8 cellular contexts compared by ENCODE assay signal in genomic region chr15:90903733-90904536, GRCh38. TPM values are rescaled to one million over a fixed set of nuclear protein-coding genes. Genes with fewer than 3 reads are reported as not detected.
DNase-seq lines count a peak whose midpoint lies in the region; ATAC-seq and TF ChIP-seq lines count a peak whose summit lies in the region.

No MANE protein-coding gene starts in this region.

- no peaks in the 10 kb centered on the region for H3K9me3 Mint-ChIP-seq in activated CD4-positive, alpha-beta T cell treated with anti-CD3 and anti-CD28 coated beads, Interleukin-2, amount 10 ng/mL, durations not matched to agents 24 days and 14 days

- POLR2A ChIA-PET in GM10248 (lab: Yijun Ruan, JAX), result interaction anchor here (1.4 to 1.6 kb wide), 2 partner anchors 27 to 29 kb away, joined by 4 to 5 read pairs; partner anchors contain the start of gene HDDC3

- no peak for ATAC-seq in HG03457 (IDR thresholded peaks at IDR 0.05; ENCODE audit: unreplicated experiment)

- H3K9ac ChIP-seq in SK-N-MC (ENCODE audit: insufficient read length), result peak overlapping the region; percentile 86

- CTCF ChIA-PET in GM10248 (lab: Yijun Ruan, JAX), result interaction anchor here (1.4 to 10.8 kb wide), 12 partner anchors 11 to 584 kb away, joined by 3 to 211 read pairs (median 7); partner anchors contain the start of genes FES, HDDC3 and UNC45A

- no peaks in the 10 kb centered on the region for H3K27me3 ChIP-seq in esophagus squamous epithelium
- H3K27me3 ChIP-seq in neutrophil, result no peaks in the 10 kb centered on the region

- H3K4me3 ChIP-seq in SK-N-MC (peak overlapping the region; percentile 95), esophagus squamous epithelium (peak overlapping the region; percentile 74 to 99 (median 88)), neutrophil (ENCODE audit: low read depth in 1 of 2, low read length in 1 of 2) (peak overlapping the region; percentile 88 to 91)

- H3K9me3 ChIP-seq in SK-N-MC (ENCODE audit: low read depth, low read length), result no peaks in the 10 kb centered on the region
- no peaks in the 10 kb centered on the region for H3K9me3 ChIP-seq in esophagus squamous epithelium
- no peaks in the 10 kb centered on the region for H3K9me3 ChIP-seq in neutrophil

- H3K36me3 Mint-ChIP-seq in activated CD4-positive, alpha-beta T cell treated with anti-CD3 and anti-CD28 coated beads, Interleukin-2, amount 10 ng/mL, durations not matched to agents 24 days and 14 days (ENCODE audit: low read depth), result peaks cover 38% of the 10 kb centered on the region

- 44 to 54% methylated on average over 6 to 10 of the region's 18 CpGs for WGBS in esophagus squamous epithelium, 2 donors

- H3K4me1 Mint-ChIP-seq in activated CD4-positive, alpha-beta T cell treated with anti-CD3 and anti-CD28 coated beads, Interleukin-2, amount 10 ng/mL, durations not matched to agents 24 days and 14 days, result peaks cover 26% of the 10 kb centered on the region

- H3K4me3 Mint-ChIP-seq in activated CD4-positive, alpha-beta T cell treated with anti-CD3 and anti-CD28 coated beads, Interleukin-2, amount 10 ng/mL, durations not matched to agents 24 days and 14 days, result peak overlapping the region; percentile 90

- peaks cover 14 to 34% (median 14%) of the 10 kb centered on the region in 3 donors for H3K4me1 ChIP-seq in esophagus squamous epithelium
- peaks cover 20 to 28% of the 10 kb centered on the region in 2 experiments for H3K4me1 ChIP-seq in neutrophil (ENCODE audit: control insufficient read depth in 1 of 2, insufficient read depth in 1 of 2, low read depth in 1 of 2, low read length in 1 of 2)

- no peak for TF ChIP-seq POLR2A in esophagus squamous epithelium (IDR thresholded peaks at IDR 0.05)

- H3K36me3 ChIP-seq in SK-N-MC (ENCODE audit: insufficient read depth, low read length) (peaks cover 31% of the 10 kb centered on the region), esophagus squamous epithelium (peaks cover 11 to 42% (median 27%) of the 10 kb centered on the region in 3 donors), neutrophil (peaks cover 42% of the 10 kb centered on the region)

- H3K27me3 Mint-ChIP-seq in activated CD4-positive, alpha-beta T cell treated with anti-CD3 and anti-CD28 coated beads, Interleukin-2, amount 10 ng/mL, durations not matched to agents 24 days and 14 days, result no peaks in the 10 kb centered on the region

- no peak for DNase-seq in activated CD4-positive, alpha-beta T cell treated with anti-CD3 and anti-CD28 coated beads, Interleukin-2, amount 10 ng/mL, durations not matched to agents 24 days and 14 days
- DNase-seq in activated CD4-positive, alpha-beta T cell treated with anti-CD3 and anti-CD28 coated beads for 4 hours, result no peak
- DNase-seq in SK-N-MC (ENCODE audit: low read depth, low spot score), result no peak
- no peak for DNase-seq in esophagus squamous epithelium (lab: John Stamatoyannopoulos, UW)
- no peak for DNase-seq in GM10248 (ENCODE audit: extremely low spot score)
- DNase-seq in ureter (ENCODE audit: low spot score), result no peak

- peak overlapping the region; percentile 91 for H3K27ac Mint-ChIP-seq in activated CD4-positive, alpha-beta T cell treated with anti-CD3 and anti-CD28 coated beads, Interleukin-2, amount 10 ng/mL, durations not matched to agents 24 days and 14 days

- peak in 1 of 6 experiments; percentile 23 for TF ChIP-seq CTCF in esophagus squamous epithelium (IDR thresholded peaks at IDR 0.05)
- TF ChIP-seq CTCF in neutrophil (IDR thresholded peaks at IDR 0.05), result no peak
- TF ChIP-seq CTCF in GM10248 (IDR thresholded peaks at IDR 0.05; ENCODE audit: control extremely low read depth, extremely low read depth, low read depth, missing control alignments), result no peak

- peak overlapping the region; percentile 62 for H3K27ac ChIP-seq in SK-N-MC
- peak overlapping the region; percentile 90 to 97 (median 91) for H3K27ac ChIP-seq in esophagus squamous epithelium
- peak overlapping the region; percentile 95 for H3K27ac ChIP-seq in neutrophil

- intact Hi-C loops in activated CD4-positive, alpha-beta T cell treated with anti-CD3 and anti-CD28 coated beads, Interleukin-2, amount 10 ng/mL, durations not matched to agents 24 days and 14 days (cut with micrococcal nuclease), result no loop called here
- intact Hi-C loops in esophagus squamous epithelium (cut with DNase I), result no loop called here

RNA-seq across cellular contexts. Expression of gene MAN2A2, which starts 0.8 kb away (rescaled TPM):
- total RNA-seq in activated CD4-positive, alpha-beta T cell treated with anti-CD3 and anti-CD28 coated beads, Interleukin-2, amount 10 ng/mL, durations not matched to agents 24 days and 14 days, result 196 and 206 TPM in 2 replicates
- total RNA-seq in esophagus squamous epithelium (10 to 100 TPM in 3 of 4 donors, 1 to 10 TPM in 1; 9.9 to 25.2 (median 12.1) TPM), ureter (58.5 TPM)

RNA-seq across cellular contexts. Expression of gene FES, which starts 19.6 kb away (rescaled TPM):
- 32.5 and 33.7 TPM in 2 replicates for total RNA-seq in activated CD4-positive, alpha-beta T cell treated with anti-CD3 and anti-CD28 coated beads, Interleukin-2, amount 10 ng/mL, durations not matched to agents 24 days and 14 days
- total RNA-seq in esophagus squamous epithelium (10 to 100 TPM in 2 of 4 donors, 1 to 10 TPM in 2; 1.8 to 13.4 (median 9.7) TPM), ureter (36.2 TPM)

RNA-seq across cellular contexts. Expression of gene HDDC3, which starts 28.4 kb away (rescaled TPM):
- 36.3 and 39.9 TPM in 2 replicates for total RNA-seq in activated CD4-positive, alpha-beta T cell treated with anti-CD3 and anti-CD28 coated beads, Interleukin-2, amount 10 ng/mL, durations not matched to agents 24 days and 14 days
- total RNA-seq in esophagus squamous epithelium (10 to 100 TPM in 3 of 4 donors, 1 to 10 TPM in 1; 5.8 to 13.7 (median 11.7) TPM), ureter (19.5 TPM)

RNA-seq across cellular contexts. Expression of gene UNC45A, which starts 31.1 kb away (rescaled TPM):
- total RNA-seq in activated CD4-positive, alpha-beta T cell treated with anti-CD3 and anti-CD28 coated beads, Interleukin-2, amount 10 ng/mL, durations not matched to agents 24 days and 14 days, result 66.9 and 67.0 TPM in 2 replicates
- total RNA-seq in esophagus squamous epithelium (10 to 100 TPM; 38.7 to 76.0 (median 64.2) TPM), ureter (77.0 TPM)

RNA-seq across cellular contexts. Expression of gene FURIN, which starts 35.5 kb away (rescaled TPM):
- total RNA-seq in activated CD4-positive, alpha-beta T cell treated with anti-CD3 and anti-CD28 coated beads, Interleukin-2, amount 10 ng/mL, durations not matched to agents 24 days and 14 days, result 432 TPM in 2 replicates
- total RNA-seq in esophagus squamous epithelium, result 10 to 100 TPM; 27.7 to 43.3 (median 38.5) TPM
- 41.3 TPM for total RNA-seq in ureter
